ENCODE assay signal across 28 cellular contexts in genomic region chr14:94370524-94370910, GRCh38. TPM values are rescaled to one million over a fixed set of nuclear protein-coding genes. Genes with fewer than 3 reads are reported as not detected.
DNase-seq lines count a peak whose midpoint lies in the region; ATAC-seq, FAIRE-seq and TF ChIP-seq lines count a peak whose summit lies in the region.
"Had no signal": no experiment of that assay in that cellular context is flagged by ENCODE, and none has a peak within 500 bp of the region (broad histone marks: within the 10 kb centered on the region; RNA-seq: fewer than 3 reads in every experiment).

No MANE protein-coding gene starts in this region.

- peaks cover 23% of the 10 kb centered on the region for H3K4me1 Mint-ChIP-seq in neural progenitor cell

- no peak overlapping the region for H3K4me3 ChIP-seq in H1 (ENCODE audit: extremely low read depth in 1 of 4, insufficient read depth in 2 of 4, low read depth in 3 of 4, low read length in 4 of 4)
- H3K4me3 ChIP-seq in neural progenitor cell, result no peak overlapping the region
- H3K4me3 ChIP-seq: BLaER1, K562, PC-9, SJCRH30 had no signal

- no peak overlapping the region; the same call in 1 of the 2 replicates for H2BK20ac ChIP-seq in H1 (ENCODE audit: low read length)

- no peak overlapping the region for H3K27ac ChIP-seq in H1 (ENCODE audit: low read depth, low read length)
- H3K27ac ChIP-seq in neural progenitor cell, result no peak overlapping the region
- H3K27ac ChIP-seq in substantia nigra (ENCODE audit: low read depth, low read length, poor library complexity, severe bottlenecking), result no peak overlapping the region
- H3K27ac ChIP-seq: BLaER1, PC-9, SJCRH30 had no signal

- H3K36me3 ChIP-seq in H1 (ENCODE audit: control insufficient read depth in 2 of 4, insufficient read depth in 4 of 4, low read length in 3 of 4) (no peaks in the 10 kb centered on the region), neural progenitor cell (no peaks in the 10 kb centered on the region)
- H3K36me3 ChIP-seq: BLaER1, SJCRH30 had no signal

- H3K9ac ChIP-seq in H1 (replicated peaks in 1 of 4; ENCODE audit: extremely low read depth in 1 of 4, low read depth in 3 of 4, low read length in 3 of 4), result no peak overlapping the region
- H3K9ac ChIP-seq in neural progenitor cell, result no peak overlapping the region
- H3K9ac ChIP-seq: BLaER1 had no signal

- H3K4me1 ChIP-seq in H1 (replicated peaks in 1 of 4; ENCODE audit: control insufficient read depth in 3 of 4, insufficient read depth in 4 of 4, low read length in 3 of 4), result peaks cover 4 to 10% (median 7%) of the 10 kb centered on the region in 4 experiments
- peaks cover 21% of the 10 kb centered on the region for H3K4me1 ChIP-seq in neural progenitor cell
- H3K4me1 ChIP-seq: SJCRH30 had no signal

- peak overlapping the region; percentile 81 for H2BK5ac ChIP-seq in H1 (ENCODE audit: low read depth, low read length)

- TF ChIP-seq EP300 in H1 (IDR thresholded peaks at IDR 0.05; ENCODE audit: borderline replicate concordance in 1 of 2, low read depth in 2 of 2, low read length in 2 of 2), result no peak

- H4K8ac ChIP-seq in H1 (ENCODE audit: extremely low read depth, insufficient read depth, low read length), result no peak overlapping the region

- no peaks in the 10 kb centered on the region for H3K9me3 Mint-ChIP-seq in neural progenitor cell
- H3K9me3 Mint-ChIP-seq: CD4-positive, alpha-beta T cell had no signal

- H2BK120ac ChIP-seq in H1 (replicated peaks; ENCODE audit: low read depth, low read length), result no peak overlapping the region

- TF ChIP-seq CTCF in H1 (IDR thresholded peaks at IDR 0.05; ENCODE audit: control extremely low read depth in 1 of 3, insufficient read depth in 1 of 3, low read depth in 1 of 3, low read length in 3 of 3) (no peak), neural progenitor cell (IDR thresholded peaks at IDR 0.05) (no peak)

- no peak overlapping the region for H3K4ac ChIP-seq in H1 (replicated peaks; ENCODE audit: insufficient read length, low read depth, low read length)

- 90% methylated on average over 3 of the region's 6 CpGs; no CpG with 5 or more reads in 1 of the 2 experiments for WGBS in H1 (ENCODE audit: extremely low coverage in 1 of 2, insufficient coverage in 1 of 2, insufficient read length in 1 of 2, insufficient replicate concordance in 2 of 2, low coverage in 1 of 2, low lambda C conversion rate in 2 of 2, missing lambda C conversion rate in 1 of 2), 2 experiments

- DNase-seq in activated CD4-positive, CD25-positive, alpha-beta regulatory T cell treated with anti-CD3 and anti-CD28 coated beads, Interleukin-2, amount 50 U/mL, for 72 hours, result peak; percentile 12
- no peak for DNase-seq in H1 (ENCODE audit: low read depth in 1 of 2, low spot score in 2 of 2)
- no peak for DNase-seq in neural progenitor cell (ENCODE audit: low spot score)
- no peak for DNase-seq in HK-2 (ENCODE audit: unreplicated experiment)
- DNase-seq in substantia nigra (lab: John Stamatoyannopoulos, UW), result no peak
- DNase-seq: 8988T; CD4-positive, alpha-beta T cell; Kasumi-1; MV-4-11; NCI-H1105; NCI-H1436 treated with DMSO at 0.1 percent for 48 hours; NCI-H187 treated with DMSO at 0.1 percent for 48 hours; NCI-H2171 treated with DMSO at 0.1 percent for 48 hours; NCI-H524; NCI-H774; PC-9; SJCRH30 had no signal

- H3F3A ChIP-seq in neural progenitor cell (ENCODE audit: low read depth), result peaks cover 9% of the 10 kb centered on the region

- H3K27me3 ChIP-seq in H1 (replicated peaks in 1 of 4; ENCODE audit: control insufficient read depth in 3 of 4, extremely low read depth in 1 of 4, insufficient read depth in 3 of 4, low read length in 3 of 4) (no peaks in the 10 kb centered on the region), neural progenitor cell (no peaks in the 10 kb centered on the region)
- H3K27me3 ChIP-seq: BLaER1, SJCRH30 had no signal

- no peaks in the 10 kb centered on the region for H3K79me1 ChIP-seq in H1 (ENCODE audit: low read depth, low read length)

- H3K23me2 ChIP-seq in H1 (ENCODE audit: low read depth, low read length), result no peaks in the 10 kb centered on the region; the same call in 1 of the 2 replicates

- TF ChIP-seq RAD21 in H1 (IDR thresholded peaks at IDR 0.05 in 1 of 2, conservative IDR thresholded peaks at IDR 0.05 in 1 of 2; ENCODE audit: low read depth in 2 of 2, low read length in 2 of 2), result no peak

- H3K14ac ChIP-seq in H1 (ENCODE audit: insufficient read length), result no peak overlapping the region

- H2BK15ac ChIP-seq in H1 (ENCODE audit: low read length), result 0 out of 2 replicates have a peak overlapping the region, but pooled peaks have one; percentile 53

- H2AK5ac ChIP-seq in H1 (ENCODE audit: low read depth, low read length), result peak overlapping the region; percentile 86; the same call in 1 of the 2 replicates

- POLR2A ChIA-PET in H1 (lab: Charles Lee; ENCODE audit: partially characterized antibody), result no interaction called here

- H2AFZ ChIP-seq in H1 (ENCODE audit: low read length) (no peak overlapping the region), neural progenitor cell (replicated peaks) (no peak overlapping the region)
- H2AFZ ChIP-seq: PC-9 had no signal

- H3K4me3 Mint-ChIP-seq in neural progenitor cell, result peak overlapping the region; percentile 0
- H3K4me3 Mint-ChIP-seq: CD4-positive, alpha-beta T cell had no signal

- no peak overlapping the region for H4K5ac ChIP-seq in H1 (ENCODE audit: insufficient read length, low read depth, low read length)

- FAIRE-seq in H1 (lab: Jason Lieb, UNC), result no peak
- FAIRE-seq: D721Med, H54, K562 had no signal

- ATAC-seq in activated CD4-positive, CD25-positive, alpha-beta regulatory T cell treated with anti-CD3 and anti-CD28 coated beads, Interleukin-2, amount 50 U/mL, for 24 hours, result no peak
- no peak for ATAC-seq in GM18511 (IDR thresholded peaks at IDR 0.05; ENCODE audit: unreplicated experiment)
- ATAC-seq: HepG2, K562, Right ventricle myocardium inferior had no signal

- no peaks in the 10 kb centered on the region for H3K79me2 ChIP-seq in H1 (ENCODE audit: control insufficient read depth in 1 of 2, insufficient read depth in 2 of 2, low read length in 2 of 2)
- no peaks in the 10 kb centered on the region for H3K79me2 ChIP-seq in neural progenitor cell (ENCODE audit: low read depth)

- CTCF ChIA-PET in H1 (lab: Charles Lee; ENCODE audit: partially characterized antibody), result interaction anchor here (0.6 kb wide), 1 partner anchor 54 kb away, joined by 4 read pairs; no protein-coding TSS in a partner anchor

- H3K36me3 Mint-ChIP-seq in neural progenitor cell, result no peaks in the 10 kb centered on the region

- H3K9me3 ChIP-seq in H1 (ENCODE audit: insufficient read depth in 2 of 2, low read depth in 1 of 2, low read length in 1 of 2) (no peaks in the 10 kb centered on the region), neural progenitor cell (ENCODE audit: low read depth) (no peaks in the 10 kb centered on the region)
- H3K9me3 ChIP-seq: BLaER1, SJCRH30 had no signal

- H3K4me2 ChIP-seq in H1 (ENCODE audit: insufficient read depth in 1 of 2, low read depth in 2 of 2, low read length in 2 of 2) (no peak overlapping the region), neural progenitor cell (no peak overlapping the region)
- H3K4me2 ChIP-seq: BLaER1, PC-9 had no signal

- H2BK12ac ChIP-seq in H1 (ENCODE audit: low read depth, low read length), result peak overlapping the region; percentile 80; the same call in 1 of the 2 replicates

- H3K27ac Mint-ChIP-seq in neural progenitor cell, result peak overlapping the region; percentile 11
- H3K27ac Mint-ChIP-seq: CD4-positive, alpha-beta T cell had no signal

- peak overlapping the region; percentile 22 for H3K56ac ChIP-seq in H1 (replicated peaks; ENCODE audit: insufficient read length, low read depth, low read length)

- H3K27me3 Mint-ChIP-seq in neural progenitor cell (ENCODE audit: insufficient read depth, low read depth), result peaks cover 18% of the 10 kb centered on the region
- H3K27me3 Mint-ChIP-seq: CD4-positive, alpha-beta T cell had no signal

- no peak overlapping the region for H3K18ac ChIP-seq in H1 (ENCODE audit: extremely low read depth, low read length)

- H3K23ac ChIP-seq in H1 (ENCODE audit: insufficient read length), result no peak overlapping the region

- no peak overlapping the region for H4K91ac ChIP-seq in H1 (replicated peaks; ENCODE audit: insufficient read length, low read length)

- no peak for TF ChIP-seq POLR2A in H1 (IDR thresholded peaks at IDR 0.05; ENCODE audit: control extremely low read depth in 1 of 2, low read depth in 2 of 2, low read length in 2 of 2)

- H4K20me1 ChIP-seq in H1 (replicated peaks in 1 of 2; ENCODE audit: control insufficient read depth in 1 of 2, insufficient read depth in 2 of 2, low read length in 2 of 2) (no peaks in the 10 kb centered on the region), neural progenitor cell (ENCODE audit: low read depth) (no peaks in the 10 kb centered on the region)
- H4K20me1 ChIP-seq: BLaER1 had no signal

RNA-seq across cellular contexts. Expression of gene SERPINA2, which starts 4.0 kb away (rescaled TPM):
- not detected in 2 replicates for total RNA-seq in H1 (2021; fragmentation: NEBNext Ultra II Directional; extraction: Animal tissue kit (Norgen Biotek cat#: 25700))
- not detected in 2 replicates for polyA plus RNA-seq in H1 (2011; rRNA removed)
- not detected for polyA plus RNA-seq in H1 (2011; cell fraction: cytosol; rRNA removed)
- not detected for polyA plus RNA-seq in H1 (2011; cell fraction: nucleus; rRNA removed)
- not detected in 4 replicates for polyA plus RNA-seq in H1 (2012, experiment 1 of 2)
- polyA plus RNA-seq in H1 (2012, experiment 2 of 2), result not detected
- polyA plus RNA-seq in H1 (2013, experiment 1 of 2), result not detected
- not detected for polyA plus RNA-seq in H1 (2013, experiment 2 of 2)
- not detected in 2 replicates for polyA minus RNA-seq in H1 (2011; rRNA and poly(A)+ RNA removed)
- not detected for polyA minus RNA-seq in H1 (2011; cell fraction: cytosol; rRNA and poly(A)+ RNA removed)
- not detected for polyA minus RNA-seq in H1 (2011; cell fraction: nucleus; rRNA and poly(A)+ RNA removed)
- not detected in 2 replicates for total RNA-seq in neural progenitor cell (ENCODE audit: low replicate concordance)
- total RNA-seq: CD4-positive, alpha-beta T cell; HT1080; K562; M059J; PC-9; Right ventricle myocardium inferior; RPMI7951; SJCRH30 had no signal
- polyA plus RNA-seq: HepG2, K562 had no signal

RNA-seq across cellular contexts. Expression of gene SERPINA1, which starts 17.9 kb away (rescaled TPM):
- total RNA-seq in H1 (2021; fragmentation: NEBNext Ultra II Directional; extraction: Animal tissue kit (Norgen Biotek cat#: 25700)), result not detected in 2 replicates
- 0.06 and 0.08 TPM in 2 replicates for polyA plus RNA-seq in H1 (2011; rRNA removed)
- 0.70 TPM for polyA plus RNA-seq in H1 (2011; cell fraction: cytosol; rRNA removed)
- not detected for polyA plus RNA-seq in H1 (2011; cell fraction: nucleus; rRNA removed)
- polyA plus RNA-seq in H1 (2012, experiment 1 of 2), result 0.15 to 0.18 TPM (median 0.16 TPM) in 3 of 4 replicates, not detected in the other
- polyA plus RNA-seq in H1 (2012, experiment 2 of 2), result 0.22 TPM
- 0.08 TPM for polyA plus RNA-seq in H1 (2013, experiment 1 of 2)
- 0.11 TPM for polyA plus RNA-seq in H1 (2013, experiment 2 of 2)
- 0.95 TPM in 1 of 2 replicates, not detected in the other for polyA minus RNA-seq in H1 (2011; rRNA and poly(A)+ RNA removed)
- not detected for polyA minus RNA-seq in H1 (2011; cell fraction: cytosol; rRNA and poly(A)+ RNA removed)
- polyA minus RNA-seq in H1 (2011; cell fraction: nucleus; rRNA and poly(A)+ RNA removed), result not detected
- 0.13 and 0.43 TPM in 2 replicates for total RNA-seq in neural progenitor cell (ENCODE audit: low replicate concordance)
- total RNA-seq: PC-9, SJCRH30 had no signal
- polyA plus RNA-seq: K562 had no signal

RNA-seq across cellular contexts. Expression of gene SERPINA6, which starts 47.4 kb away (rescaled TPM):
- total RNA-seq in H1 (2021; fragmentation: NEBNext Ultra II Directional; extraction: Animal tissue kit (Norgen Biotek cat#: 25700)), result not detected in 2 replicates
- polyA plus RNA-seq in H1 (2011; rRNA removed), result not detected in 2 replicates
- not detected for polyA plus RNA-seq in H1 (2011; cell fraction: cytosol; rRNA removed)
- not detected for polyA plus RNA-seq in H1 (2011; cell fraction: nucleus; rRNA removed)
- not detected in 4 replicates for polyA plus RNA-seq in H1 (2012, experiment 1 of 2)
- not detected for polyA plus RNA-seq in H1 (2012, experiment 2 of 2)
- not detected for polyA plus RNA-seq in H1 (2013, experiment 1 of 2)
- polyA plus RNA-seq in H1 (2013, experiment 2 of 2), result not detected
- not detected in 2 replicates for polyA minus RNA-seq in H1 (2011; rRNA and poly(A)+ RNA removed)
- polyA minus RNA-seq in H1 (2011; cell fraction: cytosol; rRNA and poly(A)+ RNA removed), result not detected
- not detected for polyA minus RNA-seq in H1 (2011; cell fraction: nucleus; rRNA and poly(A)+ RNA removed)
- total RNA-seq in neural progenitor cell (ENCODE audit: low replicate concordance), result not detected in 2 replicates
- total RNA-seq: CD4-positive, alpha-beta T cell; K562; PC-9; Right ventricle myocardium inferior; SJCRH30 had no signal
- polyA plus RNA-seq: K562 had no signal
